Comparison of ENCODE assay signal across 12 cellular contexts in the genomic region with DNA sequence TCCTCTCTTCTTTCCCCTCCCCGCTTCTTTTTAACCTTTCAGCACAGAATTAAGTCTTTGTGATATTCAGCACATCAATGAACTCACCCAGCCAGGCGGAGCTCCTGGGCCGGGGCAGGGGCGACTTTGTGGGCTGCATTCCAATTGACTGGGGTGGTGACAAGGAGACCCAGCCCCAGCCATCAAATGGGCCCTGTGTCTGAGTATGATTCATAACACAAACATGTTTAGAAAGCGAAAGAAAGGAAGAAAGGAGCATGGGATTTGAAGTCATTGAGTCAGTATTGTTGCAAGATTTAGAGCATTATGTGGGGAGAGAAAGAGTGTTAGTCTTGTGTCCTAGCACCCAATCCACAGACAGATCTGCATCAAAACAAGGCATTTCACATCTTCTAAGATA.
A peak's percentile ranks its signal among the peaks of the same experiment; 100 is the strongest.
DNase-seq lines count a peak whose midpoint lies in the region; ATAC-seq and TF ChIP-seq lines count a peak whose summit lies in the region.
"Had no signal": no experiment of that assay in that cellular context is flagged by ENCODE, and none has a peak within 500 bp of the region (broad histone marks: within the 10 kb centered on the region; RNA-seq: fewer than 3 reads in every experiment).

No MANE protein-coding gene starts in this region.

- no peaks in the 10 kb centered on the region for H3K9me3 Mint-ChIP-seq in activated naive CD4-positive, alpha-beta T cell treated with anti-CD3 and anti-CD28 coated beads, Interleukin-2, amount 50 U/mL, for 72 hours
- H3K9me3 Mint-ChIP-seq: naive thymus-derived CD8-positive, alpha-beta T cell had no signal

- ATAC-seq in activated naive CD4-positive, alpha-beta T cell treated with anti-CD3 and anti-CD28 coated beads, Interleukin-2, amount 50 U/mL, for 72 hours: no peak
- no peak for ATAC-seq in HG02610 (IDR thresholded peaks at IDR 0.05; ENCODE audit: unreplicated experiment)
- ATAC-seq: naive thymus-derived CD8-positive, alpha-beta T cell had no signal

- H3K4me1 ChIP-seq in SJCRH30: peaks cover 16% of the 10 kb centered on the region
- peaks cover 64% of the 10 kb centered on the region for H3K4me1 ChIP-seq in neuron (ENCODE audit: insufficient read depth, low read length)

- peak overlapping the region; percentile 12 for H3K4me3 ChIP-seq in SJCRH30
- no peak overlapping the region for H3K4me3 ChIP-seq in fibroblast of villous mesenchyme (ENCODE audit: low read depth, low read length)
- peak overlapping the region; percentile 28 for H3K4me3 ChIP-seq in neuron (ENCODE audit: low read length)

- H3K27ac Mint-ChIP-seq in activated naive CD4-positive, alpha-beta T cell treated with anti-CD3 and anti-CD28 coated beads, Interleukin-2, amount 50 U/mL, for 72 hours: no peak overlapping the region
- H3K27ac Mint-ChIP-seq: CD14-positive monocyte; naive thymus-derived CD8-positive, alpha-beta T cell had no signal

- no peak overlapping the region for H2AFZ ChIP-seq in neuron (ENCODE audit: low read depth, low read length)

- H3K9me3 ChIP-seq in SJCRH30 (replicated peaks) (no peaks in the 10 kb centered on the region), neuron (ENCODE audit: low read length) (no peaks in the 10 kb centered on the region)

- H3K36me3 Mint-ChIP-seq in activated naive CD4-positive, alpha-beta T cell treated with anti-CD3 and anti-CD28 coated beads, Interleukin-2, amount 50 U/mL, for 72 hours: no peaks in the 10 kb centered on the region
- H3K36me3 Mint-ChIP-seq: CD14-positive monocyte; naive thymus-derived CD8-positive, alpha-beta T cell had no signal

- peak overlapping the region; percentile 38 for H3K27ac ChIP-seq in SJCRH30

- no peak for TF ChIP-seq CTCF in fibroblast of villous mesenchyme (IDR thresholded peaks at IDR 0.05; ENCODE audit: insufficient read depth, low read depth, low read length)

- DNase-seq in Daoy (ENCODE audit: low read depth): peak; percentile 64
- peak; percentile 55 to 60 for DNase-seq in SJCRH30
- peak; percentile 37 for DNase-seq in fibroblast of villous mesenchyme (ENCODE audit: low read depth)
- DNase-seq in activated naive CD4-positive, alpha-beta T cell treated with anti-CD3 and anti-CD28 coated beads, Interleukin-2, amount 50 U/mL, for 72 hours (ENCODE audit: low spot score in 2 of 2): no peak
- no peak for DNase-seq in activated CD8-positive, alpha-beta memory T cell treated with anti-CD3 and anti-CD28 coated beads for 24 hours
- no peak for DNase-seq in NCI-H510A treated with DMSO at 0.1 percent for 48 hours (lab: John Stamatoyannopoulos, UW)
- DNase-seq: activated T-cell treated with anti-CD3 and anti-CD28 coated beads for 4 hours; naive thymus-derived CD8-positive, alpha-beta T cell; NCI-H1105 treated with DMSO at 0.1 percent for 48 hours had no signal

- no peaks in the 10 kb centered on the region for H3K27me3 ChIP-seq in SJCRH30
- H3K27me3 ChIP-seq in neuron (ENCODE audit: insufficient read depth, low read length): no peaks in the 10 kb centered on the region

- H3K36me3 ChIP-seq in SJCRH30: no peaks in the 10 kb centered on the region
- no peaks in the 10 kb centered on the region for H3K36me3 ChIP-seq in neuron (ENCODE audit: insufficient read depth, low read length)

Comparison
In these comparisons a context has a peak if more than half of its experiments do, and no peak if none do; other contexts are left out.
1. DNase-seq: peak in Daoy (single experiment), SJCRH30 (2 of 2) and fibroblast of villous mesenchyme (single experiment); none in activated naive CD4-positive, alpha-beta T cell treated with anti-CD3 and anti-CD28 coated beads, Interleukin-2, amount 50 U/mL, for 72 hours (0 of 2), activated CD8-positive, alpha-beta memory T cell treated with anti-CD3 and anti-CD28 coated beads for 24 hours (single experiment) and NCI-H510A treated with DMSO at 0.1 percent for 48 hours (single experiment).